22 cellular contexts compared by ENCODE assay signal in genomic region chr14:24954697-24955037, GRCh38.
"Had no signal": no experiment of that assay in that cellular context is flagged by ENCODE, and none has a peak within 500 bp of the region (broad histone marks: within the 10 kb centered on the region; RNA-seq: fewer than 3 reads in every experiment).

No MANE protein-coding gene starts in this region.

- H3K9me3 ChIP-seq: adrenal gland, body of pancreas, colonic mucosa, ovary, psoas muscle, spleen, tibial nerve had no signal

- H3K4me3 ChIP-seq: adrenal gland, body of pancreas, colonic mucosa, ovary, psoas muscle, spleen, tibial nerve had no signal

- DNase-seq: activated CD4-positive, alpha-beta T cell treated with anti-CD3 and anti-CD28 coated beads for 4 hours; activated CD4-positive, alpha-beta T cell treated with anti-CD3 and anti-CD28 coated beads, Interleukin-2, amount 50 U/mL, for 4 hours; activated CD4-positive, CD25-positive, alpha-beta regulatory T cell; activated CD8-positive, alpha-beta memory T cell treated with anti-CD3 and anti-CD28 coated beads for 24 hours; activated effector memory CD4-positive, alpha-beta T cell treated with anti-CD3 and anti-CD28 coated beads, Interleukin-2, amount 50 U/mL, for 16 hours; activated naive CD4-positive, alpha-beta T cell treated with anti-CD3 and anti-CD28 coated beads for 36 hours; activated naive CD8-positive, alpha-beta T cell treated with anti-CD3 and anti-CD28 coated beads for 36 hours; adrenal gland; aorta; body of pancreas; cerebellar nuclear complex; colonic mucosa; effector memory CD4-positive, alpha-beta T cell; head of caudate nucleus; naive B cell; ovary; psoas muscle; spleen; stimulated activated naive CD4-positive, alpha-beta T cell treated with Interleukin-2 at 50 U/mL for 16 hours; T-helper 1 cell had no signal

- H3K27me3 ChIP-seq: body of pancreas, colonic mucosa, ovary, tibial nerve had no signal

- H3K4me1 ChIP-seq: adrenal gland, colonic mucosa, psoas muscle, spleen had no signal

- H3K36me3 ChIP-seq: adrenal gland, colonic mucosa, ovary, spleen, tibial nerve had no signal

- ATAC-seq: body of pancreas, left lobe of liver, psoas muscle had no signal

- H3K27ac ChIP-seq: adrenal gland, body of pancreas, colonic mucosa, ovary, psoas muscle, spleen had no signal
